ENCODE assay signal across 1 cellular context in the genomic region with DNA sequence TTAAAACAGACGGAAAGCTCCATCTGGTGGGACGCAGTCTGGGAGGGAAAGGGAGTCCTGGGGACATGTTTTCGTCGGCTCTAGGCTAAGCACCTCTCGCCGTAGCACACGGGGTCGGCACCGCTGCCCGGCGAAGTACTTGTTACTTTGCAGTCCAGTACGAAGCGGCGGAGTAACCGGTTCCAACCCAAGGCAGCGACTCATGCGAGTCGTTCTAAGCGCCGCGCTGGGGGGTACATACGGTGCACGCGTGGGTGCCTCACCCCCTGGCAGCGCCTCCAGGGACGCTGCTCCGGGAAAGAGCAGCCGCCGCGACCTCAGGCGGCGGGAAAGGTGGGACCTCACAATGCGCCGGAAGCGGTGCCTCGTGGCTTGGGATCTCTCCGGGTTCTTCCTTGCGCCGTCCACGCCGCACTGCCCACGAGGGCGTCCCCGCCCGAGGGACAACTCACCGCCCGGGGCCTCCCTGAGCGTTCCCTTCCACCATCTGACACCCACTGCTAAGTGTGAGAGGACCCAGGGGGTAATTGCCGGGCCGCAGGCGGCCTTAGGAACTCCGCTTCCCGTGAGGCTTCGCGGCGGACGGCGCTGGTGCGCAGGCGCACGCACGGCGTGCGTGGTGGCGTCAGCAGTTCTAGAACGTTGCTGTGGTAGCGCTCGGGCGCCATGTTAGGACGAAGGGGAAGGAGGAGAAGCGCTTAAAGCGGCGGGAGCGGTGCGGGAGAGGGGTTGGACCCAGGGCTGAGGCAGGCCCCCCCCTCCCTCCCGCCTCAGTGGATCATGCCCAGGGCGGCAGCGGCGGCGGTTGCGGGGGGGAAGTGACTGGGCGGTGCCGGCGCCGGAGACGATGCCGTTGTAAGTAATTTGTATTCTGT.
TF ChIP-seq lines count a peak whose summit lies in the region.

TSS of gene PAPOLA (plus strand) at position 637 of the 875 bp plus-strand sequence. CDS start at position 848, 211 bp downstream.

TF ChIP-seq in HepG2, 621 proteins besides CTCF, POLR2A, EP300 and RAD21 (continued from another document and continues in another):
- TF ChIP-seq, protein P1, sequence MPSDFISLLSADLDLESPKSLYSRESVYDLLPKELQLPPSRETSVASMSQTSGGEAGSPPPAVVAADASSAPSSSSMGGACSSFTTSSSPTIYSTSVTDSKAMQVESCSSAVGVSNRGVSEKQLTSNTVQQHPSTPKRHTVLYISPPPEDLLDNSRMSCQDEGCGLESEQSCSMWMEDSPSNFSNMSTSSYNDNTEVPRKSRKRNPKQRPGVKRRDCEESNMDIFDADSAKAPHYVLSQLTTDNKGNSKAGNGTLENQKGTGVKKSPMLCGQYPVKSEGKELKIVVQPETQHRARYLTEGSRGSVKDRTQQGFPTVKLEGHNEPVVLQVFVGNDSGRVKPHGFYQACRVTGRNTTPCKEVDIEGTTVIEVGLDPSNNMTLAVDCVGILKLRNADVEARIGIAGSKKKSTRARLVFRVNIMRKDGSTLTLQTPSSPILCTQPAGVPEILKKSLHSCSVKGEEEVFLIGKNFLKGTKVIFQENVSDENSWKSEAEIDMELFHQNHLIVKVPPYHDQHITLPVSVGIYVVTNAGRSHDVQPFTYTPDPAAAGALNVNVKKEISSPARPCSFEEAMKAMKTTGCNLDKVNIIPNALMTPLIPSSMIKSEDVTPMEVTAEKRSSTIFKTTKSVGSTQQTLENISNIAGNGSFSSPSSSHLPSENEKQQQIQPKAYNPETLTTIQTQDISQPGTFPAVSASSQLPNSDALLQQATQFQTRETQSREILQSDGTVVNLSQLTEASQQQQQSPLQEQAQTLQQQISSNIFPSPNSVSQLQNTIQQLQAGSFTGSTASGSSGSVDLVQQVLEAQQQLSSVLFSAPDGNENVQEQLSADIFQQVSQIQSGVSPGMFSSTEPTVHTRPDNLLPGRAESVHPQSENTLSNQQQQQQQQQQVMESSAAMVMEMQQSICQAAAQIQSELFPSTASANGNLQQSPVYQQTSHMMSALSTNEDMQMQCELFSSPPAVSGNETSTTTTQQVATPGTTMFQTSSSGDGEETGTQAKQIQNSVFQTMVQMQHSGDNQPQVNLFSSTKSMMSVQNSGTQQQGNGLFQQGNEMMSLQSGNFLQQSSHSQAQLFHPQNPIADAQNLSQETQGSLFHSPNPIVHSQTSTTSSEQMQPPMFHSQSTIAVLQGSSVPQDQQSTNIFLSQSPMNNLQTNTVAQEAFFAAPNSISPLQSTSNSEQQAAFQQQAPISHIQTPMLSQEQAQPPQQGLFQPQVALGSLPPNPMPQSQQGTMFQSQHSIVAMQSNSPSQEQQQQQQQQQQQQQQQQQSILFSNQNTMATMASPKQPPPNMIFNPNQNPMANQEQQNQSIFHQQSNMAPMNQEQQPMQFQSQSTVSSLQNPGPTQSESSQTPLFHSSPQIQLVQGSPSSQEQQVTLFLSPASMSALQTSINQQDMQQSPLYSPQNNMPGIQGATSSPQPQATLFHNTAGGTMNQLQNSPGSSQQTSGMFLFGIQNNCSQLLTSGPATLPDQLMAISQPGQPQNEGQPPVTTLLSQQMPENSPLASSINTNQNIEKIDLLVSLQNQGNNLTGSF (CRISPR knock-in tag; IDR thresholded peaks at IDR 0.05): no peak
- no peak for TF ChIP-seq TOE1 (CRISPR knock-in tag; IDR thresholded peaks at IDR 0.05)
- no peak for TF ChIP-seq ZNF569 (CRISPR knock-in tag; IDR thresholded peaks at IDR 0.05; ENCODE audit: borderline replicate concordance)
- 0 out of 2 replicates have a peak, but pooled peaks have one; percentile 22 for TF ChIP-seq ZNF234 (CRISPR knock-in tag; conservative IDR thresholded peaks at IDR 0.05)
- TF ChIP-seq MYNN (CRISPR knock-in tag; IDR thresholded peaks at IDR 0.05; ENCODE audit: low read depth): no peak
- TF ChIP-seq AGO1 (IDR thresholded peaks at IDR 0.05; ENCODE audit: low read depth, low read length, poor library complexity, severe bottlenecking): no peak
- TF ChIP-seq BHLHE40 (IDR thresholded peaks at IDR 0.05; ENCODE audit: low read length): no peak; the same call in 1 of the 2 replicates
- TF ChIP-seq, protein P2, sequence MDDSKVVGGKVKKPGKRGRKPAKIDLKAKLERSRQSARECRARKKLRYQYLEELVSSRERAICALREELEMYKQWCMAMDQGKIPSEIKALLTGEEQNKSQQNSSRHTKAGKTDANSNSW (CRISPR knock-in tag; IDR thresholded peaks at IDR 0.05; ENCODE audit: borderline replicate concordance): no peak
- TF ChIP-seq, protein P3, sequence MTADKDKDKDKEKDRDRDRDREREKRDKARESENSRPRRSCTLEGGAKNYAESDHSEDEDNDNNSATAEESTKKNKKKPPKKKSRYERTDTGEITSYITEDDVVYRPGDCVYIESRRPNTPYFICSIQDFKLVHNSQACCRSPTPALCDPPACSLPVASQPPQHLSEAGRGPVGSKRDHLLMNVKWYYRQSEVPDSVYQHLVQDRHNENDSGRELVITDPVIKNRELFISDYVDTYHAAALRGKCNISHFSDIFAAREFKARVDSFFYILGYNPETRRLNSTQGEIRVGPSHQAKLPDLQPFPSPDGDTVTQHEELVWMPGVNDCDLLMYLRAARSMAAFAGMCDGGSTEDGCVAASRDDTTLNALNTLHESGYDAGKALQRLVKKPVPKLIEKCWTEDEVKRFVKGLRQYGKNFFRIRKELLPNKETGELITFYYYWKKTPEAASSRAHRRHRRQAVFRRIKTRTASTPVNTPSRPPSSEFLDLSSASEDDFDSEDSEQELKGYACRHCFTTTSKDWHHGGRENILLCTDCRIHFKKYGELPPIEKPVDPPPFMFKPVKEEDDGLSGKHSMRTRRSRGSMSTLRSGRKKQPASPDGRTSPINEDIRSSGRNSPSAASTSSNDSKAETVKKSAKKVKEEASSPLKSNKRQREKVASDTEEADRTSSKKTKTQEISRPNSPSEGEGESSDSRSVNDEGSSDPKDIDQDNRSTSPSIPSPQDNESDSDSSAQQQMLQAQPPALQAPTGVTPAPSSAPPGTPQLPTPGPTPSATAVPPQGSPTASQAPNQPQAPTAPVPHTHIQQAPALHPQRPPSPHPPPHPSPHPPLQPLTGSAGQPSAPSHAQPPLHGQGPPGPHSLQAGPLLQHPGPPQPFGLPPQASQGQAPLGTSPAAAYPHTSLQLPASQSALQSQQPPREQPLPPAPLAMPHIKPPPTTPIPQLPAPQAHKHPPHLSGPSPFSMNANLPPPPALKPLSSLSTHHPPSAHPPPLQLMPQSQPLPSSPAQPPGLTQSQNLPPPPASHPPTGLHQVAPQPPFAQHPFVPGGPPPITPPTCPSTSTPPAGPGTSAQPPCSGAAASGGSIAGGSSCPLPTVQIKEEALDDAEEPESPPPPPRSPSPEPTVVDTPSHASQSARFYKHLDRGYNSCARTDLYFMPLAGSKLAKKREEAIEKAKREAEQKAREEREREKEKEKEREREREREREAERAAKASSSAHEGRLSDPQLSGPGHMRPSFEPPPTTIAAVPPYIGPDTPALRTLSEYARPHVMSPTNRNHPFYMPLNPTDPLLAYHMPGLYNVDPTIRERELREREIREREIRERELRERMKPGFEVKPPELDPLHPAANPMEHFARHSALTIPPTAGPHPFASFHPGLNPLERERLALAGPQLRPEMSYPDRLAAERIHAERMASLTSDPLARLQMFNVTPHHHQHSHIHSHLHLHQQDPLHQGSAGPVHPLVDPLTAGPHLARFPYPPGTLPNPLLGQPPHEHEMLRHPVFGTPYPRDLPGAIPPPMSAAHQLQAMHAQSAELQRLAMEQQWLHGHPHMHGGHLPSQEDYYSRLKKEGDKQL (CRISPR knock-in tag; IDR thresholded peaks at IDR 0.05; ENCODE audit: low read depth): no peak
- peak; percentile 62; the same call in 1 of the 2 replicates for TF ChIP-seq TBX3 (IDR thresholded peaks at IDR 0.05; ENCODE audit: borderline replicate concordance)
- TF ChIP-seq ZNF572 (CRISPR knock-in tag; IDR thresholded peaks at IDR 0.05): peak; percentile 70; the same call in 1 of the 2 replicates
- no peak for TF ChIP-seq ARNTL (CRISPR knock-in tag; IDR thresholded peaks at IDR 0.05)
- no peak for TF ChIP-seq ATM (IDR thresholded peaks at IDR 0.05; ENCODE audit: borderline replicate concordance)
- TF ChIP-seq RBM22 (optimal IDR thresholded peaks at IDR 0.05; ENCODE audit: low read length): peak; percentile 32
- TF ChIP-seq IKZF4 (CRISPR knock-in tag; IDR thresholded peaks at IDR 0.05; ENCODE audit: borderline replicate concordance, low read depth, not compliant biosample characterization): peak; percentile 76
- no peak for TF ChIP-seq JARID2 (CRISPR knock-in tag; IDR thresholded peaks at IDR 0.05; ENCODE audit: insufficient replicate concordance)
- TF ChIP-seq IKZF1 (IDR thresholded peaks at IDR 0.05): no peak
- no peak for TF ChIP-seq TBP (CRISPR knock-in tag; IDR thresholded peaks at IDR 0.05)
- TF ChIP-seq ZNF562 (CRISPR knock-in tag; IDR thresholded peaks at IDR 0.05; ENCODE audit: borderline replicate concordance): no peak
- TF ChIP-seq ZFYVE20 (CRISPR knock-in tag; IDR thresholded peaks at IDR 0.05; ENCODE audit: borderline replicate concordance, low read depth): no peak
- TF ChIP-seq ZNF383 (CRISPR knock-in tag; IDR thresholded peaks at IDR 0.05; ENCODE audit: borderline replicate concordance): no peak
- TF ChIP-seq, protein P4, sequence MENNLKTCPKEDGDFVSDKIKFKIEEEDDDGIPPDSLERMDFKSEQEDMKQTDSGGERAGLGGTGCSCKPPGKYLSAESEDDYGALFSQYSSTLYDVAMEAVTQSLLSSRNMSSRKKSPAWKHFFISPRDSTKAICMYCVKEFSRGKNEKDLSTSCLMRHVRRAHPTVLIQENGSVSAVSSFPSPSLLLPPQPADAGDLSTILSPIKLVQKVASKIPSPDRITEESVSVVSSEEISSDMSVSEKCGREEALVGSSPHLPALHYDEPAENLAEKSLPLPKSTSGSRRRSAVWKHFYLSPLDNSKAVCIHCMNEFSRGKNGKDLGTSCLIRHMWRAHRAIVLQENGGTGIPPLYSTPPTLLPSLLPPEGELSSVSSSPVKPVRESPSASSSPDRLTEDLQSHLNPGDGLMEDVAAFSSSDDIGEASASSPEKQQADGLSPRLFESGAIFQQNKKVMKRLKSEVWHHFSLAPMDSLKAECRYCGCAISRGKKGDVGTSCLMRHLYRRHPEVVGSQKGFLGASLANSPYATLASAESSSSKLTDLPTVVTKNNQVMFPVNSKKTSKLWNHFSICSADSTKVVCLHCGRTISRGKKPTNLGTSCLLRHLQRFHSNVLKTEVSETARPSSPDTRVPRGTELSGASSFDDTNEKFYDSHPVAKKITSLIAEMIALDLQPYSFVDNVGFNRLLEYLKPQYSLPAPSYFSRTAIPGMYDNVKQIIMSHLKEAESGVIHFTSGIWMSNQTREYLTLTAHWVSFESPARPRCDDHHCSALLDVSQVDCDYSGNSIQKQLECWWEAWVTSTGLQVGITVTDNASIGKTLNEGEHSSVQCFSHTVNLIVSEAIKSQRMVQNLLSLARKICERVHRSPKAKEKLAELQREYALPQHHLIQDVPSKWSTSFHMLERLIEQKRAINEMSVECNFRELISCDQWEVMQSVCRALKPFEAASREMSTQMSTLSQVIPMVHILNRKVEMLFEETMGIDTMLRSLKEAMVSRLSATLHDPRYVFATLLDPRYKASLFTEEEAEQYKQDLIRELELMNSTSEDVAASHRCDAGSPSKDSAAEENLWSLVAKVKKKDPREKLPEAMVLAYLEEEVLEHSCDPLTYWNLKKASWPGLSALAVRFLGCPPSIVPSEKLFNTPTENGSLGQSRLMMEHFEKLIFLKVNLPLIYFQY (CRISPR knock-in tag; IDR thresholded peaks at IDR 0.05; ENCODE audit: borderline replicate concordance): peak; percentile 61; the same call in 1 of the 2 replicates
- peak; percentile 88; the same call in 1 of the 2 replicates for TF ChIP-seq ZNF83 (CRISPR knock-in tag; IDR thresholded peaks at IDR 0.05; ENCODE audit: borderline replicate concordance)
- TF ChIP-seq ZNF556 (CRISPR knock-in tag; IDR thresholded peaks at IDR 0.05; ENCODE audit: borderline replicate concordance): peak; percentile 23; the same call in 1 of the 2 replicates
- peak; percentile 93 for TF ChIP-seq ZFY (CRISPR knock-in tag; IDR thresholded peaks at IDR 0.05)
- TF ChIP-seq ZNF253 (CRISPR knock-in tag; IDR thresholded peaks at IDR 0.05; ENCODE audit: borderline replicate concordance): 0 out of 2 replicates have a peak, but pooled peaks have one; percentile 9
- no peak for TF ChIP-seq MTA3 (CRISPR knock-in tag; IDR thresholded peaks at IDR 0.05)
- peak; percentile 76 for TF ChIP-seq PHF20 (CRISPR knock-in tag; IDR thresholded peaks at IDR 0.05)
- TF ChIP-seq ZNF639 (CRISPR knock-in tag; conservative IDR thresholded peaks at IDR 0.05): no peak
- TF ChIP-seq ZNF792 (CRISPR knock-in tag; IDR thresholded peaks at IDR 0.05): no peak; the same call in 1 of the 2 replicates
- peak; percentile 7 for TF ChIP-seq TEAD3 (CRISPR knock-in tag; optimal IDR thresholded peaks at IDR 0.05; ENCODE audit: borderline replicate concordance)
- TF ChIP-seq IKZF5 (CRISPR knock-in tag; IDR thresholded peaks at IDR 0.05): no peak
- TF ChIP-seq SNAPC5 (CRISPR knock-in tag; IDR thresholded peaks at IDR 0.05; ENCODE audit: borderline replicate concordance): no peak
- TF ChIP-seq, protein P5, sequence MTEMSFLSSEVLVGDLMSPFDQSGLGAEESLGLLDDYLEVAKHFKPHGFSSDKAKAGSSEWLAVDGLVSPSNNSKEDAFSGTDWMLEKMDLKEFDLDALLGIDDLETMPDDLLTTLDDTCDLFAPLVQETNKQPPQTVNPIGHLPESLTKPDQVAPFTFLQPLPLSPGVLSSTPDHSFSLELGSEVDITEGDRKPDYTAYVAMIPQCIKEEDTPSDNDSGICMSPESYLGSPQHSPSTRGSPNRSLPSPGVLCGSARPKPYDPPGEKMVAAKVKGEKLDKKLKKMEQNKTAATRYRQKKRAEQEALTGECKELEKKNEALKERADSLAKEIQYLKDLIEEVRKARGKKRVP (CRISPR knock-in tag; IDR thresholded peaks at IDR 0.05): peak in 1 of 2 experiments; percentile 72; a peak in 2 of 4 replicates
